ENCODE assay signal across 8 cellular contexts in genomic region chr11:94933225-94934130, GRCh38. TPM values are rescaled to one million over a fixed set of nuclear protein-coding genes. Genes with fewer than 3 reads are reported as not detected.
DNase-seq lines count a peak whose midpoint lies in the region; ATAC-seq and TF ChIP-seq lines count a peak whose summit lies in the region.

No MANE protein-coding gene starts in this region.

- H3K27me3 ChIP-seq in body of pancreas: no peaks in the 10 kb centered on the region
- no peaks in the 10 kb centered on the region for H3K27me3 ChIP-seq in stomach

- H3K9me3 ChIP-seq in body of pancreas (no peaks in the 10 kb centered on the region), stomach (no peaks in the 10 kb centered on the region)

- peak overlapping the region in 1 of 4 donors; percentile 40 for H3K27ac ChIP-seq in body of pancreas
- peak overlapping the region in 4 of 5 donors; percentile 34 to 55 (median 48) for H3K27ac ChIP-seq in stomach

- TF ChIP-seq POLR2A in body of pancreas (IDR thresholded peaks at IDR 0.05) (no peak), stomach (IDR thresholded peaks at IDR 0.05) (no peak)

- H3K4me1 ChIP-seq in body of pancreas: no peaks in the 10 kb centered on the region
- H3K4me1 ChIP-seq in stomach: peaks cover 0 to 5% (median 1%) of the 10 kb centered on the region in 4 donors

- DNase-seq in HCEC 1CT: peak; percentile 99
- DNase-seq in body of pancreas: peak in 2 of 4 donors; percentile 16 to 48
- peak; percentile 98 for DNase-seq in iris pigment epithelial cell (ENCODE audit: low read depth)
- no peak for DNase-seq in stomach
- DNase-seq in T-helper 1 cell: no peak
- DNase-seq in T-helper 2 cell: no peak
- no peak for DNase-seq in OCI-M1 (lab: John Stamatoyannopoulos, UW)

- ATAC-seq in body of pancreas (peak; percentile 51), HG03457 (IDR thresholded peaks at IDR 0.05; ENCODE audit: unreplicated experiment) (no peak)

- H3K36me3 ChIP-seq in body of pancreas (replicated peaks in 1 of 2; ENCODE audit: insufficient read depth in 1 of 2, low read depth in 2 of 2): no peaks in the 10 kb centered on the region
- no peaks in the 10 kb centered on the region for H3K36me3 ChIP-seq in stomach

- no peak overlapping the region for H3K4me3 ChIP-seq in body of pancreas
- H3K4me3 ChIP-seq in stomach: no peak overlapping the region

- intact Hi-C loops in body of pancreas (cut with DNase I): no loop called here
- intact Hi-C loops in stomach (cut with DNase I; ENCODE audit: low total_unique reads): no loop called here

- no peak for TF ChIP-seq EP300 in stomach (IDR thresholded peaks at IDR 0.05)

- WGBS in body of pancreas, 2 donors: 57 to 68% methylated on average over 5 of the region's 5 CpGs
- WGBS in stomach, 5 donors: 46 to 67% (median 62%) methylated on average over 5 of the region's 5 CpGs

- TF ChIP-seq CTCF in body of pancreas (IDR thresholded peaks at IDR 0.05) (no peak), stomach (IDR thresholded peaks at IDR 0.05) (no peak)

RNA-seq across cellular contexts. Expression of gene CWC15, which starts 39.9 kb away (rescaled TPM):
- total RNA-seq in body of pancreas: 10 to 100 TPM; 19.2 to 38.6 TPM
- total RNA-seq in stomach: 10 to 100 TPM in 4 of 5 donors, 1 to 10 TPM in 1; 8.2 to 47.2 (median 37.5) TPM
- polyA plus RNA-seq in stomach: 10 to 100 TPM; 53.9 to 88.9 (median 56.7) TPM

RNA-seq across cellular contexts. Expression of gene KDM4D, which starts 40.0 kb away (rescaled TPM):
- total RNA-seq in body of pancreas: under 1 TPM in 1 of 2 donors, not detected in 1; 0.78 TPM
- under 1 TPM in 2 of 5 donors, not detected in 3; 0.58 to 0.73 TPM for total RNA-seq in stomach
- polyA plus RNA-seq in stomach: under 1 TPM; 0.12 to 0.31 (median 0.25) TPM

Comparison
In these comparisons a context has a peak if more than half of its experiments do, and no peak if none do; other contexts are left out.
1. DNase-seq: peak in HCEC 1CT (single experiment) and iris pigment epithelial cell (single experiment); none in stomach (single experiment), T-helper 1 cell (0 of 5), T-helper 2 cell (0 of 5) and OCI-M1 (single experiment).